ENCODE assay signal across 24 cellular contexts in genomic region chr1:228824377-228824776, GRCh38.
DNase-seq lines count a peak whose midpoint lies in the region; ATAC-seq and FAIRE-seq lines count a peak whose summit lies in the region.
"Had no signal": no experiment of that assay in that cellular context is flagged by ENCODE, and none has a peak within 500 bp of the region (broad histone marks: within the 10 kb centered on the region; RNA-seq: fewer than 3 reads in every experiment).

No MANE protein-coding gene starts in this region.

- FAIRE-seq in small intestine (lab: Jason Lieb, UNC): no peak
- FAIRE-seq: GM12891, GM18507, H54 had no signal

- peak; percentile 91 for ATAC-seq in left colon
- no peak for ATAC-seq in HG03439 (IDR thresholded peaks at IDR 0.05; ENCODE audit: unreplicated experiment)
- ATAC-seq: A549 had no signal

- 50 to 81% (median 66%) methylated on average over 7 of the region's 7 CpGs for WGBS in small intestine, 3 donors

- H3K4me3 ChIP-seq in small intestine (ENCODE audit: low read depth in 1 of 2, low read length in 2 of 2): no peak overlapping the region
- H3K4me3 ChIP-seq: A549; BLaER1 treated with 17β-estradiol and CSF1 and Interleukin-3, amounts not matched to agents 10 nM and 100 nM; HAP-1 had no signal

- H3K36me3 ChIP-seq in small intestine (ENCODE audit: control insufficient read depth in 2 of 2, insufficient read depth in 2 of 2, low read length in 2 of 2): no peaks in the 10 kb centered on the region
- H3K36me3 ChIP-seq: BE2C; BLaER1 treated with 17β-estradiol and CSF1 and Interleukin-3, amounts not matched to agents 10 nM and 100 nM; HAP-1 had no signal

- intact Hi-C loops in left colon (cut with DNase I, micrococcal nuclease): no loop called here

- H3K9me3 ChIP-seq in small intestine (ENCODE audit: control insufficient read depth, low read depth): no peaks in the 10 kb centered on the region
- H3K9me3 ChIP-seq: A549, BE2C, HAP-1 had no signal

- DNase-seq in LoVo (ENCODE audit: low spot score) (peak; percentile 68), left colon (no peak), small intestine (peak; percentile 52), NCI-H128 (lab: John Stamatoyannopoulos, UW; ENCODE audit: unreplicated experiment) (no peak), occipital lobe (lab: John Stamatoyannopoulos, UW) (no peak)
- DNase-seq: 8988T; ACHN; AML-193; BE2C; CD4-positive, alpha-beta T cell; CD8-positive, alpha-beta memory T cell; DMS 273 treated with DMSO at 0.1 percent for 48 hours; DMS79; EL; GDM1; GOT3; HFFc6 had no signal

- H3K27ac ChIP-seq in small intestine (ENCODE audit: low read depth in 1 of 2, low read length in 1 of 2): no peak overlapping the region
- H3K27ac ChIP-seq: A549; BLaER1 treated with 17β-estradiol and CSF1 and Interleukin-3, amounts not matched to agents 10 nM and 100 nM had no signal

- H3K4me1 ChIP-seq in small intestine (ENCODE audit: control insufficient read depth in 2 of 2, insufficient read depth in 1 of 2, low read depth in 1 of 2, low read length in 1 of 2): peaks cover 0 to 8% of the 10 kb centered on the region in 2 donors

- no peaks in the 10 kb centered on the region for H3K27me3 ChIP-seq in small intestine (ENCODE audit: control insufficient read depth in 2 of 2, insufficient read depth in 2 of 2, low read length in 2 of 2)
- H3K27me3 ChIP-seq: BE2C; BLaER1 treated with 17β-estradiol and CSF1 and Interleukin-3, amounts not matched to agents 10 nM and 100 nM had no signal

Comparison
In these comparisons a context has a peak if more than half of its experiments do, and no peak if none do; other contexts are left out.
1. DNase-seq: peak in LoVo (single experiment) and small intestine (single experiment); none in left colon (0 of 2), NCI-H128 (single experiment) and occipital lobe (single experiment).